ENCODE assay signal across 1 cellular context in genomic region chr17:2710804-2711607, GRCh38.
A peak's percentile ranks its signal among the peaks of the same experiment; 100 is the strongest.
TF ChIP-seq lines count a peak whose summit lies in the region.

No MANE protein-coding gene starts in this region.

TF ChIP-seq in HepG2, 621 proteins besides CTCF, POLR2A, EP300 and RAD21 (continued from another document and continues in another):
- TF ChIP-seq, protein P1, sequence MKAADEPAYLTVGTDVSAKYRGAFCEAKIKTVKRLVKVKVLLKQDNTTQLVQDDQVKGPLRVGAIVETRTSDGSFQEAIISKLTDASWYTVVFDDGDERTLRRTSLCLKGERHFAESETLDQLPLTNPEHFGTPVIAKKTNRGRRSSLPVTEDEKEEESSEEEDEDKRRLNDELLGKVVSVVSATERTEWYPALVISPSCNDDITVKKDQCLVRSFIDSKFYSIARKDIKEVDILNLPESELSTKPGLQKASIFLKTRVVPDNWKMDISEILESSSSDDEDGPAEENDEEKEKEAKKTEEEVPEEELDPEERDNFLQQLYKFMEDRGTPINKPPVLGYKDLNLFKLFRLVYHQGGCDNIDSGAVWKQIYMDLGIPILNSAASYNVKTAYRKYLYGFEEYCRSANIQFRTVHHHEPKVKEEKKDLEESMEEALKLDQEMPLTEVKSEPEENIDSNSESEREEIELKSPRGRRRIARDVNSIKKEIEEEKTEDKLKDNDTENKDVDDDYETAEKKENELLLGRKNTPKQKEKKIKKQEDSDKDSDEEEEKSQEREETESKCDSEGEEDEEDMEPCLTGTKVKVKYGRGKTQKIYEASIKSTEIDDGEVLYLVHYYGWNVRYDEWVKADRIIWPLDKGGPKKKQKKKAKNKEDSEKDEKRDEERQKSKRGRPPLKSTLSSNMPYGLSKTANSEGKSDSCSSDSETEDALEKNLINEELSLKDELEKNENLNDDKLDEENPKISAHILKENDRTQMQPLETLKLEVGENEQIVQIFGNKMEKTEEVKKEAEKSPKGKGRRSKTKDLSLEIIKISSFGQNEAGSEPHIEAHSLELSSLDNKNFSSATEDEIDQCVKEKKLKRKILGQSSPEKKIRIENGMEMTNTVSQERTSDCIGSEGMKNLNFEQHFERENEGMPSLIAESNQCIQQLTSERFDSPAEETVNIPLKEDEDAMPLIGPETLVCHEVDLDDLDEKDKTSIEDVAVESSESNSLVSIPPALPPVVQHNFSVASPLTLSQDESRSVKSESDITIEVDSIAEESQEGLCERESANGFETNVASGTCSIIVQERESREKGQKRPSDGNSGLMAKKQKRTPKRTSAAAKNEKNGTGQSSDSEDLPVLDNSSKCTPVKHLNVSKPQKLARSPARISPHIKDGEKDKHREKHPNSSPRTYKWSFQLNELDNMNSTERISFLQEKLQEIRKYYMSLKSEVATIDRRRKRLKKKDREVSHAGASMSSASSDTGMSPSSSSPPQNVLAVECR (CRISPR knock-in tag; IDR thresholded peaks at IDR 0.05; ENCODE audit: borderline replicate concordance), result peak; percentile 40
- TF ChIP-seq SRY (CRISPR knock-in tag; IDR thresholded peaks at IDR 0.05) (peak; percentile 51; the same call in 1 of the 2 replicates), NFKBIZ (CRISPR knock-in tag; IDR thresholded peaks at IDR 0.05) (peak; percentile 44; the same call in 1 of the 2 replicates), HNRNPH1 (optimal IDR thresholded peaks at IDR 0.05; ENCODE audit: low read depth, low read length) (no peak), MTA1 (CRISPR knock-in tag; IDR thresholded peaks at IDR 0.05; ENCODE audit: borderline replicate concordance) (no peak), RCOR2 (CRISPR knock-in tag; IDR thresholded peaks at IDR 0.05) (no peak), GABPA (IDR thresholded peaks at IDR 0.05; ENCODE audit: low read depth, low read length) (no peak), GABPA (CRISPR knock-in tag; IDR thresholded peaks at IDR 0.05; ENCODE audit: low read depth) (0 out of 2 replicates have a peak, but pooled peaks have one; percentile 20), ARNTL (CRISPR knock-in tag; IDR thresholded peaks at IDR 0.05) (peak; percentile 60), POLR2AphosphoS2 (IDR thresholded peaks at IDR 0.05; ENCODE audit: low read depth, low read length) (0 out of 2 replicates have a peak, but pooled peaks have one; percentile 33), ZFYVE20 (CRISPR knock-in tag; IDR thresholded peaks at IDR 0.05; ENCODE audit: borderline replicate concordance, low read depth) (0 out of 2 replicates have a peak, but pooled peaks have one; percentile 55), ZNF605 (CRISPR knock-in tag; IDR thresholded peaks at IDR 0.05) (no peak; the same call in 1 of the 2 replicates), ZNF460 (CRISPR knock-in tag; IDR thresholded peaks at IDR 0.05; ENCODE audit: borderline replicate concordance) (no peak), NCOR1 (IDR thresholded peaks at IDR 0.05; ENCODE audit: borderline replicate concordance, low read length) (no peak), CBFB (CRISPR knock-in tag; IDR thresholded peaks at IDR 0.05) (0 out of 2 replicates have a peak, but pooled peaks have one; percentile 42), ZBTB26 (CRISPR knock-in tag; IDR thresholded peaks at IDR 0.05; ENCODE audit: borderline replicate concordance) (peak; percentile 23; the same call in 1 of the 2 replicates), ELF4 (CRISPR knock-in tag; IDR thresholded peaks at IDR 0.05; ENCODE audit: borderline replicate concordance) (0 out of 2 replicates have a peak, but pooled peaks have one; percentile 28), ZKSCAN8 (CRISPR knock-in tag; IDR thresholded peaks at IDR 0.05; ENCODE audit: borderline replicate concordance) (no peak), ZBTB34 (CRISPR knock-in tag; IDR thresholded peaks at IDR 0.05) (0 out of 2 replicates have a peak, but pooled peaks have one; percentile 39), UBTF (CRISPR knock-in tag; IDR thresholded peaks at IDR 0.05) (peak; percentile 63), ZNF138 (CRISPR knock-in tag; IDR thresholded peaks at IDR 0.05; ENCODE audit: low read depth) (peak; percentile 24; the same call in 1 of the 2 replicates), ZBTB14 (CRISPR knock-in tag; IDR thresholded peaks at IDR 0.05) (peak; percentile 75), MXD3 (CRISPR knock-in tag; IDR thresholded peaks at IDR 0.05) (peak; percentile 28), MIXL1 (CRISPR knock-in tag; IDR thresholded peaks at IDR 0.05) (no peak), ZNF256 (CRISPR knock-in tag; conservative IDR thresholded peaks at IDR 0.05) (peak; percentile 82; the same call in 1 of the 2 replicates), REXO4 (CRISPR knock-in tag; IDR thresholded peaks at IDR 0.05; ENCODE audit: borderline replicate concordance) (peak; percentile 27; the same call in 1 of the 2 replicates), PHB2 (IDR thresholded peaks at IDR 0.05; ENCODE audit: partially characterized antibody) (no peak), RNF2 (conservative IDR thresholded peaks at IDR 0.05; ENCODE audit: low read depth) (peak; percentile 83), ZSCAN30 (CRISPR knock-in tag; IDR thresholded peaks at IDR 0.05) (no peak), GZF1 (CRISPR knock-in tag; IDR thresholded peaks at IDR 0.05) (no peak), ZNF451 (CRISPR knock-in tag; IDR thresholded peaks at IDR 0.05) (0 out of 2 replicates have a peak, but pooled peaks have one; percentile 21), ZNF839 (CRISPR knock-in tag; IDR thresholded peaks at IDR 0.05; ENCODE audit: borderline replicate concordance) (no peak), ZNF761 (CRISPR knock-in tag; conservative IDR thresholded peaks at IDR 0.05) (no peak), ZNF563 (CRISPR knock-in tag; IDR thresholded peaks at IDR 0.05) (peak; percentile 60; the same call in 1 of the 2 replicates), NRL (CRISPR knock-in tag; IDR thresholded peaks at IDR 0.05; ENCODE audit: borderline replicate concordance) (peak; percentile 87; the same call in 1 of the 2 replicates), ZNF614 (CRISPR knock-in tag; IDR thresholded peaks at IDR 0.05; ENCODE audit: borderline replicate concordance) (peak; percentile 50; the same call in 1 of the 2 replicates), PCBP1 (IDR thresholded peaks at IDR 0.05; ENCODE audit: borderline replicate concordance, low read depth, low read length) (no peak)
- TF ChIP-seq, protein P2, sequence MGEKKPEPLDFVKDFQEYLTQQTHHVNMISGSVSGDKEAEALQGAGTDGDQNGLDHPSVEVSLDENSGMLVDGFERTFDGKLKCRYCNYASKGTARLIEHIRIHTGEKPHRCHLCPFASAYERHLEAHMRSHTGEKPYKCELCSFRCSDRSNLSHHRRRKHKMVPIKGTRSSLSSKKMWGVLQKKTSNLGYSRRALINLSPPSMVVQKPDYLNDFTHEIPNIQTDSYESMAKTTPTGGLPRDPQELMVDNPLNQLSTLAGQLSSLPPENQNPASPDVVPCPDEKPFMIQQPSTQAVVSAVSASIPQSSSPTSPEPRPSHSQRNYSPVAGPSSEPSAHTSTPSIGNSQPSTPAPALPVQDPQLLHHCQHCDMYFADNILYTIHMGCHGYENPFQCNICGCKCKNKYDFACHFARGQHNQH (CRISPR knock-in tag; IDR thresholded peaks at IDR 0.05), result no peak; the same call in 1 of the 2 replicates
- TF ChIP-seq, protein P3, sequence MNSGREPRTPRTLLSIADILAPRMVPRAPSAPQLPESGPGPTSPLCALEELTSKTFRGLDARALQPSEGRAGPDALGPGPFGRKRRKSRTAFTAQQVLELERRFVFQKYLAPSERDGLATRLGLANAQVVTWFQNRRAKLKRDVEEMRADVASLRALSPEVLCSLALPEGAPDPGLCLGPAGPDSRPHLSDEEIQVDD (CRISPR knock-in tag; IDR thresholded peaks at IDR 0.05; ENCODE audit: borderline replicate concordance), result no peak
- TF ChIP-seq, protein P4, sequence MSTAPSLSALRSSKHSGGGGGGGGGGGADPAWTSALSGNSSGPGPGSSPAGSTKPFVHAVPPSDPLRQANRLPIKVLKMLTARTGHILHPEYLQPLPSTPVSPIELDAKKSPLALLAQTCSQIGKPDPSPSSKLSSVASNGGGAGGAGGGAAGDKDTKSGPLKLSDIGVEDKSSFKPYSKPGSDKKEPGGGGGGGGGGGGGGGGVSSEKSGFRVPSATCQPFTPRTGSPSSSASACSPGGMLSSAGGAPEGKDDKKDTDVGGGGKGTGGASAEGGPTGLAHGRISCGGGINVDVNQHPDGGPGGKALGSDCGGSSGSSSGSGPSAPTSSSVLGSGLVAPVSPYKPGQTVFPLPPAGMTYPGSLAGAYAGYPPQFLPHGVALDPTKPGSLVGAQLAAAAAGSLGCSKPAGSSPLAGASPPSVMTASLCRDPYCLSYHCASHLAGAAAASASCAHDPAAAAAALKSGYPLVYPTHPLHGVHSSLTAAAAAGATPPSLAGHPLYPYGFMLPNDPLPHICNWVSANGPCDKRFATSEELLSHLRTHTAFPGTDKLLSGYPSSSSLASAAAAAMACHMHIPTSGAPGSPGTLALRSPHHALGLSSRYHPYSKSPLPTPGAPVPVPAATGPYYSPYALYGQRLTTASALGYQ (CRISPR knock-in tag; IDR thresholded peaks at IDR 0.05), result peak; percentile 32; the same call in 1 of the 2 replicates
- TF ChIP-seq, protein P5, sequence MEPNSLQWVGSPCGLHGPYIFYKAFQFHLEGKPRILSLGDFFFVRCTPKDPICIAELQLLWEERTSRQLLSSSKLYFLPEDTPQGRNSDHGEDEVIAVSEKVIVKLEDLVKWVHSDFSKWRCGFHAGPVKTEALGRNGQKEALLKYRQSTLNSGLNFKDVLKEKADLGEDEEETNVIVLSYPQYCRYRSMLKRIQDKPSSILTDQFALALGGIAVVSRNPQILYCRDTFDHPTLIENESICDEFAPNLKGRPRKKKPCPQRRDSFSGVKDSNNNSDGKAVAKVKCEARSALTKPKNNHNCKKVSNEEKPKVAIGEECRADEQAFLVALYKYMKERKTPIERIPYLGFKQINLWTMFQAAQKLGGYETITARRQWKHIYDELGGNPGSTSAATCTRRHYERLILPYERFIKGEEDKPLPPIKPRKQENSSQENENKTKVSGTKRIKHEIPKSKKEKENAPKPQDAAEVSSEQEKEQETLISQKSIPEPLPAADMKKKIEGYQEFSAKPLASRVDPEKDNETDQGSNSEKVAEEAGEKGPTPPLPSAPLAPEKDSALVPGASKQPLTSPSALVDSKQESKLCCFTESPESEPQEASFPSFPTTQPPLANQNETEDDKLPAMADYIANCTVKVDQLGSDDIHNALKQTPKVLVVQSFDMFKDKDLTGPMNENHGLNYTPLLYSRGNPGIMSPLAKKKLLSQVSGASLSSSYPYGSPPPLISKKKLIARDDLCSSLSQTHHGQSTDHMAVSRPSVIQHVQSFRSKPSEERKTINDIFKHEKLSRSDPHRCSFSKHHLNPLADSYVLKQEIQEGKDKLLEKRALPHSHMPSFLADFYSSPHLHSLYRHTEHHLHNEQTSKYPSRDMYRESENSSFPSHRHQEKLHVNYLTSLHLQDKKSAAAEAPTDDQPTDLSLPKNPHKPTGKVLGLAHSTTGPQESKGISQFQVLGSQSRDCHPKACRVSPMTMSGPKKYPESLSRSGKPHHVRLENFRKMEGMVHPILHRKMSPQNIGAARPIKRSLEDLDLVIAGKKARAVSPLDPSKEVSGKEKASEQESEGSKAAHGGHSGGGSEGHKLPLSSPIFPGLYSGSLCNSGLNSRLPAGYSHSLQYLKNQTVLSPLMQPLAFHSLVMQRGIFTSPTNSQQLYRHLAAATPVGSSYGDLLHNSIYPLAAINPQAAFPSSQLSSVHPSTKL (CRISPR knock-in tag; IDR thresholded peaks at IDR 0.05), result peak; percentile 5; the same call in 1 of the 2 replicates
- TF ChIP-seq, protein P6, sequence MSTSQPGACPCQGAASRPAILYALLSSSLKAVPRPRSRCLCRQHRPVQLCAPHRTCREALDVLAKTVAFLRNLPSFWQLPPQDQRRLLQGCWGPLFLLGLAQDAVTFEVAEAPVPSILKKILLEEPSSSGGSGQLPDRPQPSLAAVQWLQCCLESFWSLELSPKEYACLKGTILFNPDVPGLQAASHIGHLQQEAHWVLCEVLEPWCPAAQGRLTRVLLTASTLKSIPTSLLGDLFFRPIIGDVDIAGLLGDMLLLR (CRISPR knock-in tag; IDR thresholded peaks at IDR 0.05), result 0 out of 2 replicates have a peak, but pooled peaks have one; percentile 40
